1 cellular context compared by ENCODE assay signal in genomic region chr20:63537525-63538203, GRCh38.
TF ChIP-seq lines count a peak whose summit lies in the region.

No MANE protein-coding gene starts in this region.

TF ChIP-seq in HepG2, 621 proteins besides CTCF, POLR2A, EP300 and RAD21 (continued from another document and continues in another):
- peak; percentile 54; the same call in 1 of the 2 replicates for TF ChIP-seq ZNF770 (CRISPR knock-in tag; IDR thresholded peaks at IDR 0.05)
- peak; percentile 54; the same call in 1 of the 2 replicates for TF ChIP-seq NFYB (CRISPR knock-in tag; IDR thresholded peaks at IDR 0.05)
- TF ChIP-seq NFAT5 (CRISPR knock-in tag; IDR thresholded peaks at IDR 0.05) = peak; percentile 87; the same call in 1 of the 2 replicates
- peak; percentile 94 for TF ChIP-seq ZNF292 (CRISPR knock-in tag; IDR thresholded peaks at IDR 0.05; ENCODE audit: borderline replicate concordance, low read depth)
- TF ChIP-seq ZSCAN29 (CRISPR knock-in tag; conservative IDR thresholded peaks at IDR 0.05) = 0 out of 2 replicates have a peak, but pooled peaks have one; percentile 50
- peak; percentile 24 for TF ChIP-seq PBX2 (CRISPR knock-in tag; IDR thresholded peaks at IDR 0.05)
- TF ChIP-seq ZSCAN20 (CRISPR knock-in tag; IDR thresholded peaks at IDR 0.05; ENCODE audit: borderline replicate concordance) = peak; percentile 76; the same call in 1 of the 2 replicates
- TF ChIP-seq RNF219 (CRISPR knock-in tag; IDR thresholded peaks at IDR 0.05) = no peak
- TF ChIP-seq ATF2 (CRISPR knock-in tag; IDR thresholded peaks at IDR 0.05) = peak; percentile 83; the same call in 1 of the 2 replicates
- TF ChIP-seq POLR2AphosphoS5 (IDR thresholded peaks at IDR 0.05; ENCODE audit: low read depth, low read length) = peak; percentile 33; the same call in 1 of the 2 replicates
- TF ChIP-seq E2F1 (CRISPR knock-in tag; IDR thresholded peaks at IDR 0.05) = peak; percentile 61; the same call in 1 of the 2 replicates
- peak; percentile 97 for TF ChIP-seq BCL3 (CRISPR knock-in tag; IDR thresholded peaks at IDR 0.05)
- TF ChIP-seq FOXM1 (CRISPR knock-in tag; IDR thresholded peaks at IDR 0.05) = no peak
- no peak for TF ChIP-seq CHD4 (IDR thresholded peaks at IDR 0.05; ENCODE audit: borderline replicate concordance, low read length)
- TF ChIP-seq ZNF263 (CRISPR knock-in tag; IDR thresholded peaks at IDR 0.05) = peak; percentile 72; the same call in 1 of the 2 replicates
- no peak for TF ChIP-seq ATF5 (CRISPR knock-in tag; IDR thresholded peaks at IDR 0.05; ENCODE audit: low read depth)
- TF ChIP-seq KDM5A (IDR thresholded peaks at IDR 0.05; ENCODE audit: borderline replicate concordance, low read length) = peak; percentile 94
- no peak for TF ChIP-seq BCLAF1 (IDR thresholded peaks at IDR 0.05)
- TF ChIP-seq ZNF839 (CRISPR knock-in tag; IDR thresholded peaks at IDR 0.05; ENCODE audit: borderline replicate concordance) = peak; percentile 94; the same call in 1 of the 2 replicates
- TF ChIP-seq ZNF121 (CRISPR knock-in tag; IDR thresholded peaks at IDR 0.05) = no peak; the same call in 1 of the 2 replicates
- peak; percentile 94 for TF ChIP-seq ZMYM3 (CRISPR knock-in tag; IDR thresholded peaks at IDR 0.05)
- TF ChIP-seq KDM2A (CRISPR knock-in tag; IDR thresholded peaks at IDR 0.05; ENCODE audit: borderline replicate concordance, low read depth) = peak; percentile 97
- TF ChIP-seq PAX8 (CRISPR knock-in tag; IDR thresholded peaks at IDR 0.05; ENCODE audit: borderline replicate concordance) = no peak
- TF ChIP-seq KAT7 (CRISPR knock-in tag; IDR thresholded peaks at IDR 0.05; ENCODE audit: borderline replicate concordance) = peak; percentile 94; the same call in 1 of the 2 replicates
- peak; percentile 95; the same call in 1 of the 2 replicates for TF ChIP-seq ZNF792 (CRISPR knock-in tag; IDR thresholded peaks at IDR 0.05)
- TF ChIP-seq ZNF724P (CRISPR knock-in tag; IDR thresholded peaks at IDR 0.05; ENCODE audit: borderline replicate concordance) = peak; percentile 89; the same call in 1 of the 2 replicates
- peak; percentile 80 for TF ChIP-seq SIN3B (IDR thresholded peaks at IDR 0.05; ENCODE audit: low read length)
- peak; percentile 56; the same call in 1 of the 2 replicates for TF ChIP-seq ZNF552 (CRISPR knock-in tag; IDR thresholded peaks at IDR 0.05; ENCODE audit: borderline replicate concordance)
- TF ChIP-seq ZNF790 (CRISPR knock-in tag; IDR thresholded peaks at IDR 0.05; ENCODE audit: borderline replicate concordance) = no peak; the same call in 1 of the 2 replicates
- TF ChIP-seq GZF1 (CRISPR knock-in tag; IDR thresholded peaks at IDR 0.05) = 0 out of 2 replicates have a peak, but pooled peaks have one; percentile 26
- no peak for TF ChIP-seq SNAPC2 (CRISPR knock-in tag; IDR thresholded peaks at IDR 0.05)
- TF ChIP-seq ZNF512 (CRISPR knock-in tag; IDR thresholded peaks at IDR 0.05) = no peak
- TF ChIP-seq ZNF224 (CRISPR knock-in tag; IDR thresholded peaks at IDR 0.05) = no peak
- no peak for TF ChIP-seq SRSF4 (IDR thresholded peaks at IDR 0.05; ENCODE audit: low read depth, low read length, poor library complexity, severe bottlenecking)
- peak; percentile 62 for TF ChIP-seq KMT2A (CRISPR knock-in tag; IDR thresholded peaks at IDR 0.05)
- peak; percentile 51; the same call in 1 of the 2 replicates for TF ChIP-seq NFE2L1 (CRISPR knock-in tag; IDR thresholded peaks at IDR 0.05; ENCODE audit: borderline replicate concordance)
- TF ChIP-seq ZNF567 (CRISPR knock-in tag; IDR thresholded peaks at IDR 0.05; ENCODE audit: borderline replicate concordance) = peak; percentile 95
